In genomic region chr2:26758790-26759321, GRCh38 we compare ENCODE assay signal across 12 cellular contexts. TPM values are rescaled to one million over a fixed set of nuclear protein-coding genes. Genes with fewer than 3 reads are reported as not detected.
DNase-seq lines count a peak whose midpoint lies in the region; ATAC-seq, FAIRE-seq and TF ChIP-seq lines count a peak whose summit lies in the region.
"Had no signal": no experiment of that assay in that cellular context is flagged by ENCODE, and none has a peak within 500 bp of the region (broad histone marks: within the 10 kb centered on the region; RNA-seq: fewer than 3 reads in every experiment).

No MANE protein-coding gene starts in this region.

- H3K27ac ChIP-seq in BLaER1 treated with 17β-estradiol and CSF1 and Interleukin-3, amounts not matched to agents 10 nM and 100 nM = peak overlapping the region in 4 of 11 experiments; percentile 8 to 42 (median 34); a peak in 4 of 22 replicates
- H3K27ac ChIP-seq in HUES6 (ENCODE audit: low read depth, low read length) (peak overlapping the region; percentile 91), small intestine (ENCODE audit: low read depth in 1 of 2, low read length in 1 of 2) (no peak overlapping the region)

- H3K27me3 Mint-ChIP-seq in chondrocyte (ENCODE audit: low read depth) (no peaks in the 10 kb centered on the region), mesothelial cell of epicardium (ENCODE audit: low read depth) (no peaks in the 10 kb centered on the region)

- H3K36me3 Mint-ChIP-seq in chondrocyte (ENCODE audit: low read depth) = no peaks in the 10 kb centered on the region
- no peaks in the 10 kb centered on the region for H3K36me3 Mint-ChIP-seq in mesothelial cell of epicardium

- peaks cover 31 to 59% (median 45%) of the 10 kb centered on the region in 10 experiments for H3K4me1 ChIP-seq in BLaER1 treated with 17β-estradiol and CSF1 and Interleukin-3, amounts not matched to agents 10 nM and 100 nM
- H3K4me1 ChIP-seq in HUES6 (ENCODE audit: control insufficient read depth, insufficient read depth, low read length) (peaks cover 41% of the 10 kb centered on the region), small intestine (ENCODE audit: control insufficient read depth in 2 of 2, insufficient read depth in 1 of 2, low read depth in 1 of 2, low read length in 1 of 2) (peaks cover 0 to 5% of the 10 kb centered on the region in 2 donors)

- ATAC-seq in HG02798 (IDR thresholded peaks at IDR 0.05; ENCODE audit: poor library complexity, unreplicated experiment) (no peak), GM19467 (IDR thresholded peaks at IDR 0.05; ENCODE audit: unreplicated experiment) (no peak)

- H3K27me3 ChIP-seq in BLaER1 treated with 17β-estradiol and CSF1 and Interleukin-3, amounts not matched to agents 10 nM and 100 nM = no peaks in the 10 kb centered on the region
- H3K27me3 ChIP-seq in HUES6 (ENCODE audit: control insufficient read depth, insufficient read depth, low read length) (no peaks in the 10 kb centered on the region), small intestine (ENCODE audit: control insufficient read depth in 2 of 2, insufficient read depth in 2 of 2, low read length in 2 of 2) (no peaks in the 10 kb centered on the region)

- H3K9me3 Mint-ChIP-seq in chondrocyte (ENCODE audit: low read depth) = no peaks in the 10 kb centered on the region
- no peaks in the 10 kb centered on the region for H3K9me3 Mint-ChIP-seq in mesothelial cell of epicardium
- H3K9me3 Mint-ChIP-seq: activated T-helper 1 cell treated with anti-CD3 and anti-CD28 coated beads, Interleukin-12 subunit alpha, Interleukin-12 subunit beta, Interleukin-2, Interleukin-4 antibody, amounts not matched to agents 30 ng/mL and 10 ng/mL and 1 ng/mL, durations not matched to agents 14 hours and 24 hours and 36 hours had no signal

- H3K4me3 Mint-ChIP-seq in chondrocyte (ENCODE audit: unreplicated experiment) (no peak overlapping the region), mesothelial cell of epicardium (no peak overlapping the region)
- H3K4me3 Mint-ChIP-seq: activated T-helper 1 cell treated with anti-CD3 and anti-CD28 coated beads, Interleukin-12 subunit alpha, Interleukin-12 subunit beta, Interleukin-2, Interleukin-4 antibody, amounts not matched to agents 30 ng/mL and 10 ng/mL and 1 ng/mL, durations not matched to agents 14 hours and 24 hours and 36 hours had no signal

- peak overlapping the region; percentile 35 to 73 (median 66); a peak in 18 of 22 replicates for H3K4me2 ChIP-seq in BLaER1 treated with 17β-estradiol and CSF1 and Interleukin-3, amounts not matched to agents 10 nM and 100 nM

- no peak for FAIRE-seq in small intestine (lab: Jason Lieb, UNC)
- FAIRE-seq: frontal cortex, GM12892 had no signal

- H3K4me1 Mint-ChIP-seq in chondrocyte (ENCODE audit: low read depth) (peaks cover 33% of the 10 kb centered on the region), mesothelial cell of epicardium (peaks cover 28% of the 10 kb centered on the region)

- no peak overlapping the region for H3K9ac ChIP-seq in BLaER1 treated with 17β-estradiol and CSF1 and Interleukin-3, amounts not matched to agents 10 nM and 100 nM
- peak overlapping the region; percentile 88 for H3K9ac ChIP-seq in HUES6 (ENCODE audit: low read length)

- 85 to 88% (median 87%) methylated on average over 7 of the region's 7 CpGs for WGBS in small intestine, 3 donors

- H3K36me3 ChIP-seq in BLaER1 treated with 17β-estradiol and CSF1 and Interleukin-3, amounts not matched to agents 10 nM and 100 nM = no peaks in the 10 kb centered on the region
- H3K36me3 ChIP-seq in HUES6 (ENCODE audit: control insufficient read depth, insufficient read depth, low read length) (no peaks in the 10 kb centered on the region), small intestine (ENCODE audit: control insufficient read depth in 2 of 2, insufficient read depth in 2 of 2, low read length in 2 of 2) (no peaks in the 10 kb centered on the region)

- H4K20me1 ChIP-seq in BLaER1 treated with 17β-estradiol and CSF1 and Interleukin-3, amounts not matched to agents 10 nM and 100 nM = 0 out of 22 replicates have a peak, but pooled peaks cover 0 to 7% (median 0%) of the 10 kb centered on the region in 11 experiments

- DNase-seq in chondrocyte (ENCODE audit: low spot score) (no peak), mesothelial cell of epicardium (ENCODE audit: low spot score in 2 of 2, unreplicated experiment in 2 of 2) (no peak), NCI-H345 treated with DMSO at 0.1 percent for 48 hours (lab: John Stamatoyannopoulos, UW; ENCODE audit: unreplicated experiment) (no peak), small intestine (no peak)
- DNase-seq: NCI-H1694 treated with DMSO at 0.1 percent for 48 hours had no signal

- no peak for TF ChIP-seq CTCF in chondrocyte (IDR thresholded peaks at IDR 0.05)
- TF ChIP-seq CTCF in mesothelial cell of epicardium (IDR thresholded peaks at IDR 0.05; ENCODE audit: unreplicated experiment) = no peak

- H3K27ac Mint-ChIP-seq in chondrocyte (ENCODE audit: unreplicated experiment) (peak overlapping the region; percentile 94), mesothelial cell of epicardium (peak overlapping the region; percentile 92)
- H3K27ac Mint-ChIP-seq: activated T-helper 1 cell treated with anti-CD3 and anti-CD28 coated beads, Interleukin-12 subunit alpha, Interleukin-12 subunit beta, Interleukin-2, Interleukin-4 antibody, amounts not matched to agents 30 ng/mL and 10 ng/mL and 1 ng/mL, durations not matched to agents 14 hours and 24 hours and 36 hours had no signal

- H3K9me3 ChIP-seq in BLaER1 treated with 17β-estradiol and CSF1 and Interleukin-3, amounts not matched to agents 10 nM and 100 nM (replicated peaks in 1 of 11) = no peaks in the 10 kb centered on the region
- H3K9me3 ChIP-seq in HUES6 (ENCODE audit: control insufficient read depth, insufficient read depth, low read depth, low read length) (no peaks in the 10 kb centered on the region), small intestine (ENCODE audit: control insufficient read depth, low read depth) (no peaks in the 10 kb centered on the region)

- H3K4me3 ChIP-seq in BLaER1 treated with 17β-estradiol and CSF1 and Interleukin-3, amounts not matched to agents 10 nM and 100 nM = no peak overlapping the region
- no peak overlapping the region for H3K4me3 ChIP-seq in HUES6 (ENCODE audit: low read depth, low read length)
- H3K4me3 ChIP-seq in small intestine (ENCODE audit: low read depth in 1 of 2, low read length in 2 of 2) = no peak overlapping the region

RNA-seq across cellular contexts. Expression of gene SLC35F6, which starts 5.2 kb away (rescaled TPM):
- total RNA-seq in chondrocyte (35.5 to 48.4 TPM (median 46.1 TPM) in 3 replicates), mesothelial cell of epicardium (25.2 to 26.8 TPM (median 26.0 TPM) in 3 replicates)
- 10 to 100 TPM in 1 of 3 donors, 1 to 10 TPM in 2; 5.8 to 21.3 (median 8.6) TPM for polyA plus RNA-seq in small intestine

RNA-seq across cellular contexts. Expression of gene CENPA, which starts 27.0 kb away (rescaled TPM):
- total RNA-seq in chondrocyte = 2.6 to 6.2 TPM (median 4.6 TPM) in 3 replicates
- total RNA-seq in mesothelial cell of epicardium = 7.9 to 9.2 TPM (median 8.8 TPM) in 3 replicates
- polyA plus RNA-seq in small intestine = 10 to 100 TPM in 1 of 3 donors, 1 to 10 TPM in 2; 1.4 to 11.6 (median 1.6) TPM
